In genomic region chr10:79636654-79637199, GRCh38 we compare ENCODE assay signal across 13 cellular contexts. TPM values are rescaled to one million over a fixed set of nuclear protein-coding genes. Genes with fewer than 3 reads are reported as not detected.
"Had no signal": no experiment of that assay in that cellular context is flagged by ENCODE, and none has a peak within 500 bp of the region (broad histone marks: within the 10 kb centered on the region; RNA-seq: fewer than 3 reads in every experiment).

No MANE protein-coding gene starts in this region.

RNA-seq across cellular contexts. Expression of gene SFTPA1, which starts 26.0 kb away (rescaled TPM):
- total RNA-seq: kidney; left ventricle myocardium inferior; lung microvascular endothelial cell; mesenteric fat pad; naive thymus-derived CD8-positive, alpha-beta T cell; neural crest cell; osteoblast; skeletal muscle tissue; testis; thyroid gland; transverse colon; urinary bladder had no signal
- polyA plus RNA-seq: immature natural killer cell; naive thymus-derived CD8-positive, alpha-beta T cell; urinary bladder had no signal
